ENCODE assay signal across 7 cellular contexts in genomic region chr1:84598846-84599741, GRCh38.
A peak's percentile ranks its signal among the peaks of the same experiment; 100 is the strongest.
DNase-seq lines count a peak whose midpoint lies in the region; ATAC-seq and FAIRE-seq lines count a peak whose summit lies in the region.

No MANE protein-coding gene starts in this region.

- peak; percentile 86 for ATAC-seq in GM18907 (IDR thresholded peaks at IDR 0.05; ENCODE audit: unreplicated experiment)
- peak; percentile 80 for ATAC-seq in HG02763 (IDR thresholded peaks at IDR 0.05; ENCODE audit: unreplicated experiment)

- no peak for FAIRE-seq in RCC 7860 (lab: Jason Lieb, UNC)

- DNase-seq in RCC 7860 (ENCODE audit: low spot score) (peak; percentile 35), hepatic stellate cell (ENCODE audit: low spot score) (peak; percentile 43), iPS-NIHi7 (ENCODE audit: extremely low spot score) (no peak), NCI-H1417 treated with DMSO at 0.1 percent for 48 hours (lab: John Stamatoyannopoulos, UW) (no peak)
- DNase-seq in stimulated activated CD4-positive, alpha-beta T cell treated with anti-CD3 and anti-CD28 coated beads, Interleukin-1b, Interleukin-23, amount 100 ng/mL, for 48 hours, result no peak

Comparison
In these comparisons a context has a peak if more than half of its experiments do, and no peak if none do; other contexts are left out.
1. DNase-seq: peak in RCC 7860 (single experiment) and hepatic stellate cell (single experiment); none in stimulated activated CD4-positive, alpha-beta T cell treated with anti-CD3 and anti-CD28 coated beads, Interleukin-1b, Interleukin-23, amount 100 ng/mL, for 48 hours (single experiment), iPS-NIHi7 (single experiment) and NCI-H1417 treated with DMSO at 0.1 percent for 48 hours (single experiment).